8 cellular contexts compared by ENCODE assay signal in the genomic region with DNA sequence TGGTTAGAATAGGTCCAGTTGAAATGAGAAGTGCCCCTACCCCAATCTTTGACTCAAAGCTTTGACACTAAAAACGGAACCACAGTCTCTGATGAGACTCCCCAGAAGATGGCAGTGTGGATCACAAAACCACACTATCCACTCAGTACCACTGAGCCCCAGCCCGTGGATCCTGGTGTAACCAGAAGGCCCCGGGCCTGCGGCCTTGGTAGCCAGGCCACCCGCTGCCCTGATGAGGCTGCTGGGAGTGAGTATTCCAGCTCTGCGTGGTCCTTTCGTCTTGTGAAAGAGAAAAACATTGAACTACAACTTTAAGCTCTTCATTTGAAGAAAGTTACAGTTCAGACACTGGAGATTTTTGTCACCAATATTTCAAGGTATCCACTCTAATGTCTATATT.
DNase-seq lines count a peak whose midpoint lies in the region; ATAC-seq and TF ChIP-seq lines count a peak whose summit lies in the region.

No MANE protein-coding gene starts in this region.

- in situ Hi-C loops in ACHN (cut with HindIII; ENCODE audit: low pct_ligation_motif_present, low pct_unique_long_range_greater_than_20kb, low sequenced_read_pairs) (no loop called here), astrocyte of the cerebellum (cut with HindIII; ENCODE audit: low sequenced_read_pairs) (no loop called here)

- H3K4me3 ChIP-seq in astrocyte of the cerebellum (ENCODE audit: low read depth, low read length) (no peak overlapping the region), retinal pigment epithelial cell (ENCODE audit: low read length) (no peak overlapping the region)

- DNase-seq in ACHN, result peak; percentile 77
- DNase-seq in NCI-H1105 treated with DMSO at 0.1 percent for 48 hours (lab: John Stamatoyannopoulos, UW), result peak; percentile 55
- DNase-seq in T-helper 9 cell, result peak; percentile 39
- peak; percentile 73 for DNase-seq in astrocyte of the cerebellum (ENCODE audit: low read depth)
- peak; percentile 78 for DNase-seq in hepatic stellate cell (ENCODE audit: low spot score)
- DNase-seq in retinal pigment epithelial cell (ENCODE audit: low read depth), result no peak
- DNase-seq in NCI-H187 treated with DMSO at 0.1 percent for 48 hours (lab: John Stamatoyannopoulos, UW), result no peak

- peak; percentile 72 for ATAC-seq in GM18868 (IDR thresholded peaks at IDR 0.05; ENCODE audit: unreplicated experiment)

- TF ChIP-seq CTCF in astrocyte of the cerebellum (IDR thresholded peaks at IDR 0.05; ENCODE audit: low read depth, low read length, missing control alignments) (peak; percentile 70), retinal pigment epithelial cell (conservative IDR thresholded peaks at IDR 0.05; ENCODE audit: low read depth, low read length) (peak; percentile 70)

Comparison
In these comparisons a context has a peak if more than half of its experiments do, and no peak if none do; other contexts are left out.
1. DNase-seq: peak in ACHN (single experiment), NCI-H1105 treated with DMSO at 0.1 percent for 48 hours (single experiment), T-helper 9 cell (single experiment), astrocyte of the cerebellum (single experiment) and hepatic stellate cell (single experiment); none in retinal pigment epithelial cell (single experiment) and NCI-H187 treated with DMSO at 0.1 percent for 48 hours (single experiment).